ENCODE assay signal across 10 cellular contexts in genomic region chr17:67443931-67444597, GRCh38.
DNase-seq lines count a peak whose midpoint lies in the region; ATAC-seq and TF ChIP-seq lines count a peak whose summit lies in the region.
"Had no signal": no experiment of that assay in that cellular context is flagged by ENCODE, and none has a peak within 500 bp of the region (broad histone marks: within the 10 kb centered on the region; RNA-seq: fewer than 3 reads in every experiment).

No MANE protein-coding gene starts in this region.

- TF ChIP-seq RAD21 in SK-N-SH (IDR thresholded peaks at IDR 0.05; ENCODE audit: low read length), result no peak

- peak; percentile 25 for DNase-seq in Daoy (ENCODE audit: low read depth)
- DNase-seq in SK-N-SH, result peak; percentile 82
- DNase-seq in fibroblast of the aortic adventitia (ENCODE audit: low read depth), result peak; percentile 83
- DNase-seq in D341Med (ENCODE audit: low spot score), result no peak
- no peak for DNase-seq in DMS79 treated with DMSO at 0.1 percent for 48 hours (lab: John Stamatoyannopoulos, UW)
- no peak for DNase-seq in SKM-1 treated with dmso at 0.1 percent for 144 hours (lab: John Stamatoyannopoulos, UW; ENCODE audit: unreplicated experiment)
- DNase-seq: naive B cell, NCI-H524 treated with DMSO at 0.1 percent for 48 hours had no signal

- peak overlapping the region; percentile 23; the same call in 1 of the 2 replicates for H2AFZ ChIP-seq in SK-N-SH (ENCODE audit: low read depth)
- H2AFZ ChIP-seq in parathyroid adenoma, result no peak overlapping the region

- peaks cover 4% of the 10 kb centered on the region; the same call in 1 of the 2 replicates for H3K79me2 ChIP-seq in SK-N-SH (ENCODE audit: insufficient read depth)
- no peaks in the 10 kb centered on the region for H3K79me2 ChIP-seq in parathyroid adenoma

- TF ChIP-seq CTCF in SK-N-SH (IDR thresholded peaks at IDR 0.05) (no peak), fibroblast of the aortic adventitia (IDR thresholded peaks at IDR 0.05; ENCODE audit: insufficient read depth, low read length) (no peak), parathyroid adenoma (IDR thresholded peaks at IDR 0.05) (no peak)

- no peaks in the 10 kb centered on the region for H3K9me3 ChIP-seq in SK-N-SH
- no peaks in the 10 kb centered on the region for H3K9me3 ChIP-seq in parathyroid adenoma (ENCODE audit: control insufficient read depth, low read length)

- POLR2A ChIA-PET in SK-N-SH (lab: Yijun Ruan, JAX), result no interaction called here

- no peaks in the 10 kb centered on the region for H3K36me3 ChIP-seq in SK-N-SH (replicated peaks in 1 of 2; ENCODE audit: control insufficient read depth in 1 of 2, insufficient read depth in 2 of 2, low read length in 1 of 2)
- H3K36me3 ChIP-seq in parathyroid adenoma (ENCODE audit: control insufficient read depth, insufficient read depth, low read length), result no peaks in the 10 kb centered on the region

- 47% methylated on average over 6 of the region's 6 CpGs for whole genome bisulfite sequencing in SK-N-SH (ENCODE audit: low lambda C conversion rate)

- no peaks in the 10 kb centered on the region for H4K20me1 ChIP-seq in SK-N-SH (ENCODE audit: insufficient read depth)

- peak in 1 of 2 experiments; percentile 58; a peak in 1 of 4 replicates for TF ChIP-seq EP300 in SK-N-SH (IDR thresholded peaks at IDR 0.05; ENCODE audit: borderline replicate concordance in 1 of 2, low read depth in 1 of 2, low read length in 1 of 2)

- H3K27me3 ChIP-seq in SK-N-SH (ENCODE audit: insufficient read depth) (no peaks in the 10 kb centered on the region), parathyroid adenoma (ENCODE audit: control insufficient read depth, insufficient read depth, low read length) (no peaks in the 10 kb centered on the region)

- ATAC-seq in HG03521 (IDR thresholded peaks at IDR 0.05; ENCODE audit: unreplicated experiment), result no peak

- CTCF ChIA-PET in SK-N-SH (lab: Yijun Ruan, JAX), result interaction anchor here (1.6 to 5.2 kb wide), 5 partner anchors 9 to 66 kb away, joined by 4 to 35 read pairs (median 25); no protein-coding TSS in a partner anchor

- H3K4me3 ChIP-seq in SK-N-SH (ENCODE audit: low read depth in 2 of 2, low read length in 1 of 2) (no peak overlapping the region), fibroblast of the aortic adventitia (ENCODE audit: low read depth, low read length) (no peak overlapping the region), parathyroid adenoma (ENCODE audit: low read depth, low read length) (no peak overlapping the region)

- H3K27ac ChIP-seq in SK-N-SH (ENCODE audit: low read depth in 2 of 2, low read length in 1 of 2) (peak overlapping the region; percentile 81 to 94), parathyroid adenoma (peak overlapping the region; percentile 17)

- H3F3A ChIP-seq in SK-N-SH (replicated peaks; ENCODE audit: insufficient read depth), result peaks cover 27% of the 10 kb centered on the region

- no peak overlapping the region for H3K9ac ChIP-seq in SK-N-SH
- H3K9ac ChIP-seq in parathyroid adenoma, result no peak overlapping the region

- H3K9me2 ChIP-seq in SK-N-SH, result no peaks in the 10 kb centered on the region

- H3K4me1 ChIP-seq in SK-N-SH (ENCODE audit: control insufficient read depth in 1 of 2, insufficient read depth in 2 of 2, low read depth in 1 of 2, low read length in 1 of 2) (peaks cover 34 to 36% of the 10 kb centered on the region in 2 experiments), parathyroid adenoma (no peaks in the 10 kb centered on the region)

- H3K4me2 ChIP-seq in SK-N-SH (peak overlapping the region; percentile 21), parathyroid adenoma (ENCODE audit: low read length) (no peak overlapping the region)

TF ChIP-seq in SK-N-SH, 30 proteins besides CTCF, POLR2A, EP300 and RAD21:
- TF ChIP-seq, protein P1, sequence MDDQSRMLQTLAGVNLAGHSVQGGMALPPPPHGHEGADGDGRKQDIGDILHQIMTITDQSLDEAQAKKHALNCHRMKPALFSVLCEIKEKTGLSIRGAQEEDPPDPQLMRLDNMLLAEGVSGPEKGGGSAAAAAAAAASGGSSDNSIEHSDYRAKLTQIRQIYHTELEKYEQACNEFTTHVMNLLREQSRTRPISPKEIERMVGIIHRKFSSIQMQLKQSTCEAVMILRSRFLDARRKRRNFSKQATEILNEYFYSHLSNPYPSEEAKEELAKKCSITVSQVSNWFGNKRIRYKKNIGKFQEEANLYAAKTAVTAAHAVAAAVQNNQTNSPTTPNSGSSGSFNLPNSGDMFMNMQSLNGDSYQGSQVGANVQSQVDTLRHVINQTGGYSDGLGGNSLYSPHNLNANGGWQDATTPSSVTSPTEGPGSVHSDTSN (IDR thresholded peaks at IDR 0.05), result peak; percentile 88
- peak; percentile 83 for TF ChIP-seq CHD2 (IDR thresholded peaks at IDR 0.05; ENCODE audit: low read length, partially characterized antibody)
- TF ChIP-seq RCOR1 (IDR thresholded peaks at IDR 0.05; ENCODE audit: low read length), result peak; percentile 87
- TF ChIP-seq POLR2AphosphoS5 (IDR thresholded peaks at IDR 0.05; ENCODE audit: low read depth, low read length), result peak; percentile 37; the same call in 1 of the 2 replicates
- no peak for TF ChIP-seq JUND (IDR thresholded peaks at IDR 0.05)
- TF ChIP-seq TEAD4 (IDR thresholded peaks at IDR 0.05; ENCODE audit: borderline replicate concordance, insufficient read depth), result no peak
- TF ChIP-seq USF1 (IDR thresholded peaks at IDR 0.05; ENCODE audit: borderline replicate concordance, low read depth), result 0 out of 2 replicates have a peak, but pooled peaks have one; percentile 13
- peak; percentile 97 for TF ChIP-seq TCF12 (IDR thresholded peaks at IDR 0.05)
- TF ChIP-seq MEF2A (IDR thresholded peaks at IDR 0.05; ENCODE audit: borderline replicate concordance, low read depth), result no peak
- no peak for TF ChIP-seq NRF1 (IDR thresholded peaks at IDR 0.05; ENCODE audit: low read depth, low read length)
- TF ChIP-seq NFIC (IDR thresholded peaks at IDR 0.05; ENCODE audit: borderline replicate concordance), result peak; percentile 71; the same call in 1 of the 2 replicates
- TF ChIP-seq MAX (IDR thresholded peaks at IDR 0.05; ENCODE audit: low read depth), result peak; percentile 92

Comparison
In these comparisons a context has a peak if more than half of its experiments do, and no peak if none do; other contexts are left out.
1. DNase-seq: peak in Daoy (single experiment), SK-N-SH (single experiment) and fibroblast of the aortic adventitia (single experiment); none in D341Med (single experiment), DMS79 treated with DMSO at 0.1 percent for 48 hours (single experiment) and SKM-1 treated with dmso at 0.1 percent for 144 hours (single experiment).